27 cellular contexts compared by ENCODE assay signal in genomic region chr1:14100916-14101315, GRCh38.
"Had no signal": no experiment of that assay in that cellular context is flagged by ENCODE, and none has a peak within 500 bp of the region (broad histone marks: within the 10 kb centered on the region; RNA-seq: fewer than 3 reads in every experiment).

No MANE protein-coding gene starts in this region.

- H3K27ac Mint-ChIP-seq: dendritic cell treated with granulocyte-macrophage colony-stimulating factor and Interleukin-4, amounts not matched to agents 40 ng/mL and 50 ng/mL, for 4 days; effector memory CD8-positive, alpha-beta T cell; endodermal cell had no signal

- FAIRE-seq: colon, endometrium, endothelial cell of umbilical vein, frontal cortex had no signal

- H3K9me3 Mint-ChIP-seq: dendritic cell treated with granulocyte-macrophage colony-stimulating factor and Interleukin-4, amounts not matched to agents 40 ng/mL and 50 ng/mL, for 4 days; endodermal cell had no signal

- H3K36me3 ChIP-seq: colonic mucosa, esophagus squamous epithelium, gastrocnemius medialis, gastroesophageal sphincter, heart left ventricle, heart right ventricle had no signal

- H3K27ac ChIP-seq: colonic mucosa, coronary artery, dorsolateral prefrontal cortex, epithelial cell of prostate, esophagus squamous epithelium, foreskin keratinocyte, gastrocnemius medialis, gastroesophageal sphincter, heart left ventricle, heart right ventricle had no signal

- ATAC-seq: effector memory CD8-positive, alpha-beta T cell; esophagus mucosa; foreskin keratinocyte; gastrocnemius medialis; gastroesophageal sphincter; heart left ventricle; heart right ventricle had no signal

- H3K9me3 ChIP-seq: colonic mucosa, esophagus squamous epithelium, gastrocnemius medialis, gastroesophageal sphincter, heart left ventricle had no signal

- DNase-seq: colonic mucosa; dermis blood vessel endothelial cell; dorsolateral prefrontal cortex; effector CD4-positive, alpha-beta T cell; effector CD8-positive, alpha-beta T cell; effector memory CD4-positive, alpha-beta T cell; effector memory CD8-positive, alpha-beta T cell; endodermal cell; erythroblast; esophagus squamous epithelium; foreskin fibroblast; foreskin keratinocyte; foreskin melanocyte; gastrocnemius medialis; glutamatergic neuron; head of caudate nucleus; heart left ventricle; heart right ventricle had no signal

- H3K27me3 ChIP-seq: colonic mucosa, dorsolateral prefrontal cortex, gastrocnemius medialis had no signal

- H3K4me1 ChIP-seq: colonic mucosa, esophagus squamous epithelium, foreskin keratinocyte, gastrocnemius medialis, gastroesophageal sphincter, heart left ventricle, heart right ventricle had no signal

- H3K4me3 ChIP-seq: colonic mucosa, coronary artery, dorsolateral prefrontal cortex, esophagus squamous epithelium, gastrocnemius medialis, gastroesophageal sphincter, heart left ventricle, heart right ventricle had no signal

- H3K4me3 Mint-ChIP-seq: dendritic cell treated with granulocyte-macrophage colony-stimulating factor and Interleukin-4, amounts not matched to agents 40 ng/mL and 50 ng/mL, for 4 days; effector memory CD8-positive, alpha-beta T cell; endodermal cell had no signal
